8 cellular contexts compared by ENCODE assay signal in the genomic region with DNA sequence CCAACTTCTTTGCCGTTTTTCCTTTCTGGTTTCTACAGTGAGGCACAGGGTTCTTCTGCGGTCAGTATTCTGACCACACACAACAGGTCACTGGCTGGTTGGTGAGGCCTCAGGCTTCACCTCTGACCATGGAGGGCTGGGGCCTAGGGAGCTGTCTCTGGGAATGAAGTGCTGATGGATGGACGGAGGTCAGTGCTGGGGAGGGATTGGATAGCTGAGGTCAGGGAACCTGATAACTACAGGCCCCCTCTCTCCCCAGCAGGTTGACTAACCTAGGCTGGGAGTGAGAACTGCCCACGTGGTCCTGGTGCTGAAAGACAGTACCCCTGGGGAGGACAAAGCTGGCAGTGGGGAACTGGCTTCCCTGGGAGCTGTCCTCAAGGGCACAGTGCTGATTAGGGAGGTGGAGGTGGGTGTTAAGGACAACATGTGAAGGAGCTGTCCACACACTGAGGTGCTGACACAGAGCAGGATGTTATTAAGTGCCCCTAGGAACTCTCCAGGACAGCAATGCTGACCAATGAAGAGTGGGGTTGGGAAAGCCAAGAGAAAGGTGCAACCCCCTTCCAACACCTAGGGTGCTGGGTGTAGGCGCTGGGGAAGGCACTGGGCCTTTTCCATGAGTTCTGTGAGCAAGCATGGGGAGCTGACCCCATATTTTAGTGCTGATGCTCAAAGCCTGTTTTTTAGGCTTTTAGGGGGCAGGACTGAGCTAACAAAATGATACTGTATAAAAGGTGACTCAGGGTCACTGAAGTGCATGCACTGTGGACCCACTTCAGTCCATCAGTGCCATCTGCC. TPM values are rescaled to one million over a fixed set of nuclear protein-coding genes. Genes with fewer than 3 reads are reported as not detected.
DNase-seq lines count a peak whose midpoint lies in the region; ATAC-seq and TF ChIP-seq lines count a peak whose summit lies in the region.

No MANE protein-coding gene starts in this region.

- H3K36me3 Mint-ChIP-seq in osteocyte (ENCODE audit: unreplicated experiment): no peaks in the 10 kb centered on the region

- H3K27ac Mint-ChIP-seq in osteocyte (ENCODE audit: unreplicated experiment): no peak overlapping the region

- no peak overlapping the region for H3K4me3 ChIP-seq in astrocyte of the spinal cord (ENCODE audit: low read depth, low read length)

- no peak overlapping the region for H3K4me3 Mint-ChIP-seq in osteocyte (ENCODE audit: unreplicated experiment)

- H3K9me3 Mint-ChIP-seq in osteocyte (ENCODE audit: unreplicated experiment): no peaks in the 10 kb centered on the region

- in situ Hi-C loops in astrocyte of the spinal cord (cut with HindIII; ENCODE audit: low sequenced_read_pairs): no loop called here

- no peaks in the 10 kb centered on the region for H3K4me1 Mint-ChIP-seq in osteocyte (ENCODE audit: unreplicated experiment)

- H3K27me3 Mint-ChIP-seq in osteocyte (ENCODE audit: unreplicated experiment): peaks cover 26% of the 10 kb centered on the region

- DNase-seq in NK-92 treated with Interleukin-12 subunit alpha and Interleukin-12 subunit beta, amount 100 ng/mL, for 24 hours (lab: John Stamatoyannopoulos, UW): peak; percentile 12
- DNase-seq in NK-92 (lab: John Stamatoyannopoulos, UW; ENCODE audit: unreplicated experiment): no peak
- DNase-seq in RPMI7951 (ENCODE audit: low read depth): peak; percentile 82
- DNase-seq in astrocyte of the spinal cord (ENCODE audit: low read depth, low spot score): peak; percentile 82
- peak; percentile 73 for DNase-seq in kidney tubule cell (ENCODE audit: low spot score)
- peak; percentile 61 for DNase-seq in stimulated activated naive CD8-positive, alpha-beta T cell treated with anti-CD3 and anti-CD28 coated beads, Interleukin-15, Interleukin-2, amounts not matched to agents 100 U/mL and 50 U/mL, for 24 hours
- no peak for DNase-seq in NCI-H69 (lab: John Stamatoyannopoulos, UW)
- no peak for DNase-seq in osteocyte (ENCODE audit: extremely low spot score, unreplicated experiment)

- TF ChIP-seq CTCF in astrocyte of the spinal cord (IDR thresholded peaks at IDR 0.05; ENCODE audit: low read depth, low read length) (no peak), osteocyte (IDR thresholded peaks at IDR 0.05) (no peak)

- peak; percentile 55 for ATAC-seq in stimulated activated naive CD8-positive, alpha-beta T cell treated with anti-CD3 and anti-CD28 coated beads, Interleukin-15, Interleukin-2, amounts not matched to agents 100 U/mL and 50 U/mL, for 24 hours

RNA-seq across cellular contexts. Expression of gene ATP2B2, which starts 45.2 kb away (rescaled TPM):
- 0.39 and 0.72 TPM in 2 replicates for total RNA-seq in RPMI7951 (2014; rRNA removed; shearing (Covaris generic))
- 0.13 TPM in 1 of 2 replicates, not detected in the other for total RNA-seq in osteocyte

Comparison
In these comparisons a context has a peak if more than half of its experiments do, and no peak if none do; other contexts are left out.
1. DNase-seq: peak in NK-92 treated with Interleukin-12 subunit alpha and Interleukin-12 subunit beta, amount 100 ng/mL, for 24 hours (single experiment), RPMI7951 (single experiment), astrocyte of the spinal cord (single experiment), kidney tubule cell (single experiment) and stimulated activated naive CD8-positive, alpha-beta T cell treated with anti-CD3 and anti-CD28 coated beads, Interleukin-15, Interleukin-2, amounts not matched to agents 100 U/mL and 50 U/mL, for 24 hours (single experiment); none in NK-92 (single experiment), NCI-H69 (single experiment) and osteocyte (single experiment).